Comparison of ENCODE assay signal across 8 cellular contexts in the genomic region with DNA sequence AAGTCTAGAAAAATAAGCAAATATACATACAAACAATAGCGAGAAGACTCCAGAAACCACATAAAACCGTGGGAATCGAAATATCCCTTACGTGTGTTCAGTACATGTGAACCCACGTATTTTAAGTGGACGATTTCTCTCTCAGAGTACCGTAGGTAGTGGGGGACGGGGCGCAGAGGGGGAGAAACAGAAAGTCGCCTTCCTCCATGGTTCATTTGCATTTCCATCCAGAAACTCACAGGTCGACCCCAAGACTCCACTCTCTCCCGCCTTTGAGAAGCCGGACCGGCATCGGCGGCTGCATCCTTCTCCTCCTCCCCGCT. TPM values are rescaled to one million over a fixed set of nuclear protein-coding genes. Genes with fewer than 3 reads are reported as not detected.
DNase-seq lines count a peak whose midpoint lies in the region; ATAC-seq, FAIRE-seq and TF ChIP-seq lines count a peak whose summit lies in the region.

No MANE protein-coding gene starts in this region.

- H3K4me3 ChIP-seq in A673 (ENCODE audit: low read depth, low read length, poor library complexity, severe bottlenecking) (peak overlapping the region; percentile 72), bronchial epithelial cell (ENCODE audit: low read depth, low read length) (peak overlapping the region; percentile 38), mucosa of stomach (ENCODE audit: low read length) (peak overlapping the region; percentile 39)

- H3K4me1 ChIP-seq in A673 (ENCODE audit: insufficient read depth, low read length, poor library complexity, severe bottlenecking) (no peaks in the 10 kb centered on the region), mucosa of stomach (ENCODE audit: control insufficient read depth, insufficient read depth, low read length) (peaks cover 16% of the 10 kb centered on the region)

- no peaks in the 10 kb centered on the region for H3K27me3 ChIP-seq in A673 (replicated peaks; ENCODE audit: insufficient read depth, low read depth, low read length, poor library complexity)
- H3K27me3 ChIP-seq in bronchial epithelial cell (ENCODE audit: control insufficient read depth, insufficient read depth, low read length) = peaks cover 2% of the 10 kb centered on the region
- H3K27me3 ChIP-seq in mucosa of stomach (ENCODE audit: control insufficient read depth, insufficient read depth, low read length) = no peaks in the 10 kb centered on the region

- peak overlapping the region; percentile 43 for H3K27ac ChIP-seq in A673 (ENCODE audit: low read depth, low read length, poor library complexity, severe bottlenecking)

- H3K36me3 ChIP-seq in A673 (ENCODE audit: insufficient read depth, low read length, poor library complexity, severe bottlenecking) = no peaks in the 10 kb centered on the region
- no peaks in the 10 kb centered on the region for H3K36me3 ChIP-seq in bronchial epithelial cell (ENCODE audit: control insufficient read depth, insufficient read depth, low read length)
- H3K36me3 ChIP-seq in mucosa of stomach (ENCODE audit: control insufficient read depth, insufficient read depth, low read length) = no peaks in the 10 kb centered on the region

- POLR2A ChIA-PET in A673 (lab: Charles Lee; ENCODE audit: low non-redundant PET) = no interaction called here

- ATAC-seq in HG02798 (IDR thresholded peaks at IDR 0.05; ENCODE audit: poor library complexity, unreplicated experiment) (peak; percentile 1), GM19397 (IDR thresholded peaks at IDR 0.05; ENCODE audit: unreplicated experiment) (no peak)

- CTCF ChIA-PET in A673 (lab: Charles Lee) = no interaction called here

- peak overlapping the region; percentile 53 for H3K9ac ChIP-seq in mucosa of stomach (ENCODE audit: low read length)

- intact Hi-C loops in A673 (cut with micrococcal nuclease; ENCODE audit: unreplicated experiment) = no loop called here

- no peak for DNase-seq in A673 (ENCODE audit: low spot score)
- no peak for DNase-seq in bronchial epithelial cell (ENCODE audit: low read depth)
- DNase-seq in SIG-M5 (lab: John Stamatoyannopoulos, UW) = no peak
- DNase-seq in DMS79 treated with DMSO at 0.1 percent for 48 hours (lab: John Stamatoyannopoulos, UW) = no peak
- no peak for DNase-seq in activated CD4-positive, alpha-beta T cell treated with anti-CD3 and anti-CD28 coated beads, Interleukin-2, amount 50 U/mL, for 48 hours

- no TSS peak for BruUV-seq in A673 (replicated peaks; lab: Mats Ljungman, UMichigan)

- H3K9me3 ChIP-seq in A673 (ENCODE audit: low read depth, low read length, poor library complexity, severe bottlenecking) (no peaks in the 10 kb centered on the region), mucosa of stomach (ENCODE audit: control insufficient read depth, low read length) (no peaks in the 10 kb centered on the region)

- FAIRE-seq in bronchial epithelial cell (lab: Jason Lieb, UNC) = no peak

- no peak for TF ChIP-seq CTCF in A673 (conservative IDR thresholded peaks at IDR 0.05; ENCODE audit: low read depth, low read length)
- no peak for TF ChIP-seq CTCF in bronchial epithelial cell (IDR thresholded peaks at IDR 0.05; ENCODE audit: insufficient read depth, low read length, severe bottlenecking)

RNA-seq across cellular contexts. Expression of gene ENPP1, which starts 0.5 kb away (rescaled TPM):
- total RNA-seq in A673 (2021) (19.5 and 20.5 TPM in 2 replicates), bronchial epithelial cell (under 0.01 and 0.26 TPM in 2 replicates)

Comparison
In these comparisons a context has a peak if more than half of its experiments do, and no peak if none do; other contexts are left out.
1. RNA of gene ENPP1, which starts 0.5 kb away (total RNA-seq): 19.5 to 20.5 TPM in A673; under 0.01 to 0.26 TPM in bronchial epithelial cell; every median in the first group is over 10 times any median in the second.
2. Peak in every context shown above with its lines, with median percentiles within 50 percentile points of each other: H3K4me3 ChIP-seq.